ENCODE assay signal across 15 cellular contexts in genomic region chr9:119955276-119955675, GRCh38.
DNase-seq lines count a peak whose midpoint lies in the region; ATAC-seq and TF ChIP-seq lines count a peak whose summit lies in the region.
"Had no signal": no experiment of that assay in that cellular context is flagged by ENCODE, and none has a peak within 500 bp of the region (broad histone marks: within the 10 kb centered on the region; RNA-seq: fewer than 3 reads in every experiment).

No MANE protein-coding gene starts in this region.

- H3K79me1 ChIP-seq in IMR-90 (ENCODE audit: low read depth in 1 of 2, low read length in 2 of 2): no peaks in the 10 kb centered on the region

- 0 out of 2 replicates have a peak overlapping the region, but pooled peaks have one; percentile 51 for H3K14ac ChIP-seq in IMR-90 (replicated peaks; ENCODE audit: low read depth, low read length)

- H3K23ac ChIP-seq in IMR-90 (ENCODE audit: low read depth, low read length): no peak overlapping the region

- H2AFZ ChIP-seq in IMR-90 (replicated peaks; ENCODE audit: low read length, poor library complexity) (no peak overlapping the region), osteoblast (ENCODE audit: low read length) (peak overlapping the region; percentile 18)

- 0 out of 2 replicates have a peak, but pooled peaks cover under 1% of the 10 kb centered on the region for H3K9me1 ChIP-seq in IMR-90 (ENCODE audit: insufficient read depth, low read length)

- H2BK20ac ChIP-seq in IMR-90 (ENCODE audit: low read depth, low read length): peak overlapping the region; percentile 64

- no peaks in the 10 kb centered on the region for H3K9me3 ChIP-seq in IMR-90 (ENCODE audit: control insufficient read depth, insufficient read depth, low read length)
- H3K9me3 ChIP-seq in adipocyte (ENCODE audit: control insufficient read depth, low read length): no peaks in the 10 kb centered on the region
- no peaks in the 10 kb centered on the region for H3K9me3 ChIP-seq in osteoblast (ENCODE audit: low read depth, low read length)

- no peak overlapping the region; the same call in 1 of the 2 replicates for H2AK5ac ChIP-seq in IMR-90 (ENCODE audit: low read depth, low read length)

- no peak for TF ChIP-seq RAD21 in IMR-90 (IDR thresholded peaks at IDR 0.05; ENCODE audit: low read length)

- POLR2A ChIA-PET in BJ (lab: Charles Lee) (interaction anchor here (0.6 kb wide), 1 partner anchor 1198 kb away, joined by 5 read pairs; no protein-coding TSS in a partner anchor), IMR-90 (lab: Charles Lee; ENCODE audit: unreplicated experiment) (no interaction called here)

- peak overlapping the region in 1 of 2 experiments; percentile 57; a peak in 2 of 4 replicates for H4K8ac ChIP-seq in IMR-90 (ENCODE audit: low read depth in 2 of 2, low read length in 2 of 2)

- H3K4me2 ChIP-seq in IMR-90 (ENCODE audit: low read depth, low read length) (0 out of 2 replicates have a peak overlapping the region, but pooled peaks have one; percentile 13), osteoblast (ENCODE audit: insufficient read depth, low read length) (peak overlapping the region; percentile 1)

- H3K4me1 ChIP-seq in IMR-90 (ENCODE audit: control insufficient read depth, insufficient read depth, low read length) (peaks cover 11% of the 10 kb centered on the region), adipocyte (ENCODE audit: control insufficient read depth, insufficient read depth, low read length) (peaks cover 72% of the 10 kb centered on the region), osteoblast (ENCODE audit: insufficient read depth, low read length) (peaks cover 42% of the 10 kb centered on the region)

- CTCF ChIA-PET in BJ (lab: Yijun Ruan, JAX) (interaction anchor here (0.6 to 2.8 kb wide), 6 partner anchors 10 to 522 kb away, joined by 3 to 12 read pairs (median 4); no protein-coding TSS in a partner anchor), IMR-90 (lab: Yijun Ruan, JAX) (interaction anchor here (0.9 to 2.4 kb wide), 3 partner anchors 13 to 522 kb away, joined by 3 to 6 read pairs (median 4); no protein-coding TSS in a partner anchor)

- no peak for TF ChIP-seq POLR2A in IMR-90 (IDR thresholded peaks at IDR 0.05; ENCODE audit: low read depth, low read length)

- dilution Hi-C loops in IMR-90 (cut with HindIII; ENCODE audit: low sequenced_read_pairs, unreplicated experiment): no loop called here

- no peak overlapping the region; the same call in 1 of the 2 replicates for H4K91ac ChIP-seq in IMR-90 (ENCODE audit: insufficient read depth, low read depth, low read length)

- no peaks in the 10 kb centered on the region for H3K79me2 ChIP-seq in osteoblast (ENCODE audit: insufficient read depth, low read length)

- ATAC-seq in IMR-90 (ENCODE audit: low read depth) (no peak), Right ventricle myocardium superior (ENCODE audit: poor library complexity) (no peak)
- ATAC-seq: CD8-positive, alpha-beta T cell had no signal

- peak overlapping the region; percentile 78 for H2BK120ac ChIP-seq in IMR-90 (ENCODE audit: low read depth, low read length)

- H3K9ac ChIP-seq in IMR-90 (ENCODE audit: low read depth, low read length) (no peak overlapping the region), adipocyte (ENCODE audit: low read length) (peak overlapping the region; percentile 90)

- peak overlapping the region; percentile 78; the same call in 1 of the 3 replicates for H2BK15ac ChIP-seq in IMR-90 (ENCODE audit: low read depth, low read length)

- H3K4ac ChIP-seq in IMR-90 (ENCODE audit: low read depth, low read length): peak overlapping the region; percentile 80

- peak; percentile 55 for DNase-seq in BJ (ENCODE audit: low read depth)
- DNase-seq in IMR-90: peak; percentile 13
- DNase-seq in adipocyte (ENCODE audit: low read depth): peak; percentile 46
- DNase-seq in osteoblast (ENCODE audit: insufficient read length, low spot score, missing footprints): no peak
- DNase-seq in posterior vena cava (ENCODE audit: low spot score): no peak
- DNase-seq in G401 (ENCODE audit: low spot score): no peak
- DNase-seq in NK-92 (lab: John Stamatoyannopoulos, UW; ENCODE audit: unreplicated experiment): no peak
- DNase-seq in Right ventricle myocardium superior: no peak
- DNase-seq: 8988T; CD8-positive, alpha-beta T cell; COR-L47; DMS153; DMS79 treated with DMSO at 0.1 percent for 48 hours; HCEC 1CT had no signal

- H3K27me3 ChIP-seq in BJ (ENCODE audit: control insufficient read depth, insufficient read depth, low read length) (no peaks in the 10 kb centered on the region), IMR-90 (ENCODE audit: control insufficient read depth, insufficient read depth, low read length) (no peaks in the 10 kb centered on the region), adipocyte (replicated peaks; ENCODE audit: control insufficient read depth, insufficient read depth, low read length) (no peaks in the 10 kb centered on the region), osteoblast (ENCODE audit: insufficient read depth, low read length) (no peaks in the 10 kb centered on the region)

- no peak overlapping the region for H2BK5ac ChIP-seq in IMR-90 (ENCODE audit: low read depth, low read length, poor library complexity, severe bottlenecking)

- H2AK9ac ChIP-seq in IMR-90 (replicated peaks; ENCODE audit: low read depth, low read length, poor library complexity): no peak overlapping the region

- H4K20me1 ChIP-seq in IMR-90 (ENCODE audit: insufficient read depth, low read length) (no peaks in the 10 kb centered on the region), osteoblast (ENCODE audit: insufficient read depth, low read length) (no peaks in the 10 kb centered on the region)

- no peak overlapping the region for H3K56ac ChIP-seq in IMR-90 (ENCODE audit: extremely low read depth, insufficient read depth, low read length)

- no TSS peak for BruUV-seq in IMR-90 (replicated peaks; lab: Mats Ljungman, UMichigan)

- intact Hi-C loops in IMR-90 (cut with micrococcal nuclease): no loop called here
- intact Hi-C loops in posterior vena cava (cut with DNase I): no loop called here
- intact Hi-C loops in Right ventricle myocardium superior (cut with DNase I): no loop called here

- H3K4me3 ChIP-seq in BJ (ENCODE audit: low read depth, low read length) (no peak overlapping the region), IMR-90 (ENCODE audit: insufficient read depth, low read depth, low read length) (no peak overlapping the region), adipocyte (ENCODE audit: low read length) (peak overlapping the region; percentile 78), osteoblast (ENCODE audit: insufficient read depth, low read length) (no peak overlapping the region)

- H4K5ac ChIP-seq in IMR-90 (ENCODE audit: low read depth, low read length): peak overlapping the region; percentile 75

- WGBS in IMR-90 (ENCODE audit: extremely low coverage in 2 of 2, insufficient read length in 1 of 2), 2 experiments: no CpG with 5 or more reads among the region's 3 CpGs

- peak overlapping the region; percentile 85 for H3K18ac ChIP-seq in IMR-90 (ENCODE audit: low read depth, low read length)

- TF ChIP-seq CTCF in BJ (IDR thresholded peaks at IDR 0.05; ENCODE audit: insufficient read depth, low read depth, low read length): no peak
- TF ChIP-seq CTCF in IMR-90 (conservative IDR thresholded peaks at IDR 0.05; ENCODE audit: low read depth, low read length): no peak
- no peak for TF ChIP-seq CTCF in osteoblast (IDR thresholded peaks at IDR 0.05; ENCODE audit: extremely low read depth, low read depth, low read length)

- in situ Hi-C loops in IMR-90 (cut with MboI; ENCODE audit: low sequenced_read_pairs) (no loop called here), G401 (cut with HindIII; ENCODE audit: low sequenced_read_pairs) (no loop called here)

- H3K36me3 ChIP-seq in BJ (ENCODE audit: control insufficient read depth, insufficient read depth, low read length) (no peaks in the 10 kb centered on the region), IMR-90 (ENCODE audit: control insufficient read depth, insufficient read depth, low read length) (no peaks in the 10 kb centered on the region), adipocyte (ENCODE audit: control insufficient read depth, insufficient read depth, low read length, severe bottlenecking) (no peaks in the 10 kb centered on the region), osteoblast (ENCODE audit: insufficient read depth, low read length) (no peaks in the 10 kb centered on the region)

- H3K27ac ChIP-seq in IMR-90 (ENCODE audit: insufficient read depth, low read length) (no peak overlapping the region), osteoblast (ENCODE audit: low read depth, low read length) (no peak overlapping the region)
- H3K27ac ChIP-seq: C4-2B had no signal

TF ChIP-seq in IMR-90, 13 proteins besides CTCF, POLR2A, EP300 and RAD21 (continues in another document):
- TF ChIP-seq NFE2L2 (IDR thresholded peaks at IDR 0.05; ENCODE audit: low read depth, low read length) (no peak), CHD1 (IDR thresholded peaks at IDR 0.05; ENCODE audit: low read depth, low read length) (no peak), USF2 (IDR thresholded peaks at IDR 0.05; ENCODE audit: low read depth, low read length) (no peak), ELK1 (IDR thresholded peaks at IDR 0.05; ENCODE audit: borderline replicate concordance, low read depth, low read length) (no peak), MXI1 (IDR thresholded peaks at IDR 0.05; ENCODE audit: borderline replicate concordance, low read depth, low read length) (no peak), SMC3 (IDR thresholded peaks at IDR 0.05; ENCODE audit: low read depth, low read length) (no peak), RCOR1 (IDR thresholded peaks at IDR 0.05; ENCODE audit: insufficient replicate concordance, low read length) (no peak), FOS (IDR thresholded peaks at IDR 0.05; ENCODE audit: low read depth, low read length) (no peak), BHLHE40 (IDR thresholded peaks at IDR 0.05; ENCODE audit: low read depth, low read length) (no peak), CEBPB (IDR thresholded peaks at IDR 0.05; ENCODE audit: low read depth, low read length) (no peak), MAFK (IDR thresholded peaks at IDR 0.05; ENCODE audit: low read depth, low read length) (no peak)

Comparison
In these comparisons a context has a peak if more than half of its experiments do, and no peak if none do; other contexts are left out.
1. DNase-seq: peak in BJ (single experiment), IMR-90 (single experiment) and adipocyte (single experiment); none in osteoblast (single experiment), posterior vena cava (single experiment), G401 (single experiment), NK-92 (single experiment) and Right ventricle myocardium superior (single experiment).